8 cellular contexts compared by ENCODE assay signal in the genomic region with DNA sequence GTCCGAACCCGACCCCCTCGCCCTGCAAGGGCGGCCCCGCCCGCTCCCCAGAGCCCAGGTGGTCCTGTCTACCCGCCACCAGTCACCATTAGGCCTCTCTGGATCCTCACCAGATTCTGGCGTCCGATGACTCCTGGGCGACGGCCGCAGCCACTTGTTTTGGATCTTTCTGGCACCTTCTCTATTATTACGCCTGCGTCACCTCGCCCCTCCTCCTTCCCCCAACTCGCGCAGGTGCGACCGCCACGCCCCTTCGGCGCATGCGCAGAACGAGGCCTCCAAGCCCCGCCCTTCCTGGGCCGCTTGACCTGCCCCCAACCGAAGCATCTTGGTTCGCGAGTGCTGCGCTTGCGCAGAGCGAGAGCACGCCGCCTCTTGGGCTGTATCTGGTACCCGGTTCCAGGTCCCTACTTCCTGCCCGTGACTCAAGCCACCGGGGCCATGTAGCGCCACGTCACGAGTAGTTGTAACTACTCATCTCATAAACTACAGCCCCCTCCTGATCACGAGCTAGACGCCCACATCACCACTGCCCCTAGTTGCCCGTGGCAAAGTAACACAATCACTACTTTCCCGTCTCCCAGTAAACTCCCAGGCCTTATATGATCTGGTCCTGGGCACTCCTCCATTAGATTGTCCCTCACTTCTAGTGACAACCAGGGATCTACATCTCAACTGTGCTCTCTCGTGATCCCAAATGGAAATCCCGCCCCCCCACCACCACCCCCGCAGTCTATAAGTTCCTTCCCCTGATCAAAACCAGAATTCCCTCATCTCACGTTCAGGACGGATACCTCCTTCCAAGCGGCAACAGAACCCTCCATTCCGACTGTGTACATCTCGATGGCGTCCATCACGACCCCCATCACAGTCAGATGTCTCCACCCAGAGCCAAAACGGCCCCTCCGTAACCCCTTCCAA. TPM values are rescaled to one million over a fixed set of nuclear protein-coding genes. Genes with fewer than 3 reads are reported as not detected.
DNase-seq lines count a peak whose midpoint lies in the region; ATAC-seq, FAIRE-seq and TF ChIP-seq lines count a peak whose summit lies in the region.

Gene DEDD2 (minus strand): TSS at position 156 of the 921 bp plus-strand sequence. CDS start 670 bp downstream, outside the sequence.

- H3K9me3 ChIP-seq in OCI-LY7 (ENCODE audit: low read length) (no peaks in the 10 kb centered on the region), endothelial cell of umbilical vein (replicated peaks; ENCODE audit: control insufficient read depth, insufficient read depth, low read length) (no peaks in the 10 kb centered on the region), mononuclear cell (ENCODE audit: low read depth, low read length) (no peaks in the 10 kb centered on the region)

- DNase-seq in Calu3 (peak; percentile 100), HuH-7.5 (ENCODE audit: low spot score) (peak; percentile 97), OCI-LY7 (ENCODE audit: low spot score) (peak; percentile 98), activated T-cell treated with anti-CD3 and anti-CD28 coated beads for 1 hour (ENCODE audit: low read depth) (peak; percentile 100), endothelial cell of umbilical vein (ENCODE audit: low read depth, low spot score) (peak; percentile 96)
- peak; percentile 99 to 100 for DNase-seq in stimulated activated CD8-positive, alpha-beta memory T cell treated with anti-CD3 and anti-CD28 coated beads, Interleukin-4, amount 100 ng/mL, for 1 hour (ENCODE audit: low read depth in 2 of 2, low spot score in 1 of 2)

- no peaks in the 10 kb centered on the region for H3K9me3 Mint-ChIP-seq in Calu3 (ENCODE audit: low read depth, unreplicated experiment)

- H3K4me3 Mint-ChIP-seq in Calu3 (ENCODE audit: low read depth, unreplicated experiment): peak within 1 kb of the TSS; percentile 90

- H3K4me3 ChIP-seq in OCI-LY7 (ENCODE audit: low read depth, low read length, poor library complexity, severe bottlenecking) (peak within 1 kb of the TSS; percentile 85), endothelial cell of umbilical vein (replicated peaks in 1 of 3; ENCODE audit: insufficient read depth in 1 of 3, low read depth in 1 of 3, low read length in 3 of 3) (peak within 1 kb of the TSS; percentile 64 to 81 (median 71)), mononuclear cell (ENCODE audit: low read length) (peak within 1 kb of the TSS; percentile 99)

- peaks cover 47% of the 10 kb centered on the region for H3K4me1 Mint-ChIP-seq in Calu3 (ENCODE audit: low read depth, unreplicated experiment)

- no peaks in the 10 kb centered on the region for H3K9me1 ChIP-seq in endothelial cell of umbilical vein (replicated peaks; ENCODE audit: control insufficient read depth, extremely low read depth, insufficient read depth, low read length)

- H3K79me2 ChIP-seq in OCI-LY7 (ENCODE audit: insufficient read depth, low read depth, low read length): peaks cover 60% of the 10 kb centered on the region
- H3K79me2 ChIP-seq in endothelial cell of umbilical vein (ENCODE audit: control insufficient read depth, insufficient read depth, low read length): peaks cover 39% of the 10 kb centered on the region

- POLR2A ChIA-PET in OCI-LY7 (lab: Charles Lee): interaction anchor here (0.5 kb wide), 1 partner anchor 17 kb away, joined by 3 read pairs; no protein-coding TSS in a partner anchor
- POLR2A ChIA-PET in endothelial cell of umbilical vein (lab: Charles Lee): no interaction called here

- H3K9me2 ChIP-seq in OCI-LY7 (ENCODE audit: insufficient read depth, low read length): no peaks in the 10 kb centered on the region

- peak within 1 kb of the TSS; percentile 80 for H3K9ac ChIP-seq in endothelial cell of umbilical vein (replicated peaks; ENCODE audit: extremely low read depth, insufficient read depth, low read length)

- BruUV-seq in Calu3 (replicated peaks; lab: Mats Ljungman, UMichigan) (no TSS peak), OCI-LY7 (replicated peaks; lab: Mats Ljungman, UMichigan) (no TSS peak), endothelial cell of umbilical vein (replicated peaks; lab: Mats Ljungman, UMichigan) (TSS peak; percentile 55)

- H3K27ac Mint-ChIP-seq in Calu3 (ENCODE audit: unreplicated experiment): peak within 1 kb of the TSS; percentile 93

- peaks cover 10% of the 10 kb centered on the region; the same call in 1 of the 2 replicates for H4K20me1 ChIP-seq in OCI-LY7 (ENCODE audit: insufficient read depth, low read length)
- no peaks in the 10 kb centered on the region for H4K20me1 ChIP-seq in endothelial cell of umbilical vein (replicated peaks; ENCODE audit: control insufficient read depth, extremely low read depth, insufficient read depth, low read length)

- H3K27me3 ChIP-seq in endothelial cell of umbilical vein (ENCODE audit: control insufficient read depth in 2 of 2, insufficient read depth in 2 of 2, low read length in 2 of 2) (no peaks in the 10 kb centered on the region), mononuclear cell (ENCODE audit: insufficient read depth, low read length) (no peaks in the 10 kb centered on the region)

- intact Hi-C loops in Calu3 (cut with micrococcal nuclease; ENCODE audit: unreplicated experiment): no loop called here
- intact Hi-C loops in OCI-LY7 (cut with micrococcal nuclease; ENCODE audit: unreplicated experiment): no loop called here
- intact Hi-C loops in endothelial cell of umbilical vein (cut with micrococcal nuclease): loop anchor here (1.0 to 2.0 kb wide), 3 partner anchors 63 to 108 kb away; partner anchors contain the start of genes MEGF8, PAFAH1B3 and PRR19

- H3K36me3 Mint-ChIP-seq in Calu3 (ENCODE audit: insufficient read depth, unreplicated experiment): peaks cover 73% of the 10 kb centered on the region

- dilution Hi-C loops in endothelial cell of umbilical vein (cut with MboI; ENCODE audit: extremely low pct_ligation_motif_present, low sequenced_read_pairs): no loop called here

- TF ChIP-seq CTCF in Calu3 (IDR thresholded peaks at IDR 0.05; ENCODE audit: unreplicated experiment): no peak
- no peak; the same call in 1 of the 2 replicates for TF ChIP-seq CTCF in OCI-LY7 (conservative IDR thresholded peaks at IDR 0.05; ENCODE audit: low read length)
- TF ChIP-seq CTCF in endothelial cell of umbilical vein (IDR thresholded peaks at IDR 0.05; ENCODE audit: extremely low read depth in 1 of 2, insufficient read depth in 1 of 2, low read depth in 1 of 2, low read length in 2 of 2): no peak

- CTCF ChIA-PET in Calu3 (lab: Charles Lee) (interaction anchor here (0.6 to 0.7 kb wide), 2 partner anchors 10 to 41 kb away, joined by 3 to 6 read pairs; no protein-coding TSS in a partner anchor), OCI-LY7 (lab: Charles Lee; ENCODE audit: unreplicated experiment) (no interaction called here), endothelial cell of umbilical vein (lab: Charles Lee) (interaction anchor here (0.8 to 2.0 kb wide), 5 partner anchors 12 to 104 kb away, joined by 3 to 9 read pairs (median 3); no protein-coding TSS in a partner anchor)

- H3K27me3 Mint-ChIP-seq in Calu3 (ENCODE audit: unreplicated experiment): no peaks in the 10 kb centered on the region

- H2AFZ ChIP-seq in OCI-LY7 (ENCODE audit: low read length) (peak within 1 kb of the TSS; percentile 53; the same call in 1 of the 2 replicates), endothelial cell of umbilical vein (ENCODE audit: low read depth, low read length) (peak within 1 kb of the TSS; percentile 89)

- peak within 1 kb of the TSS; percentile 91 for H3K4me2 ChIP-seq in OCI-LY7 (ENCODE audit: low read length)
- peak within 1 kb of the TSS; percentile 51 for H3K4me2 ChIP-seq in endothelial cell of umbilical vein (ENCODE audit: insufficient read depth, low read length)

- ATAC-seq in GM21526 (IDR thresholded peaks at IDR 0.05; ENCODE audit: low FRiP score, unreplicated experiment): peak; percentile 61

- TF ChIP-seq POLR2A in endothelial cell of umbilical vein (IDR thresholded peaks at IDR 0.05; ENCODE audit: low read depth, low read length): peak; percentile 71

- H3K4me1 ChIP-seq in OCI-LY7 (ENCODE audit: insufficient read depth, low read length, poor library complexity, severe bottlenecking) (peaks cover 42% of the 10 kb centered on the region), endothelial cell of umbilical vein (ENCODE audit: control insufficient read depth, extremely low read depth, insufficient read depth, low read length) (peaks cover 24% of the 10 kb centered on the region), mononuclear cell (ENCODE audit: insufficient read depth, low read length) (peaks cover 75% of the 10 kb centered on the region)

- FAIRE-seq in endothelial cell of umbilical vein (lab: Jason Lieb, UNC): peak; percentile 98

- H3K36me3 ChIP-seq in OCI-LY7 (ENCODE audit: insufficient read depth, low read length) (peaks cover 36% of the 10 kb centered on the region), endothelial cell of umbilical vein (ENCODE audit: control insufficient read depth in 2 of 2, extremely low read depth in 1 of 2, insufficient read depth in 2 of 2, low read length in 2 of 2) (peaks cover 0 to 5% of the 10 kb centered on the region in 2 experiments)

- peak within 1 kb of the TSS; percentile 68 for H3K27ac ChIP-seq in OCI-LY7 (ENCODE audit: low read depth, low read length, poor library complexity, severe bottlenecking)
- peak within 1 kb of the TSS; percentile 90 for H3K27ac ChIP-seq in endothelial cell of umbilical vein (ENCODE audit: insufficient read depth, low read depth, low read length)

TF ChIP-seq in endothelial cell of umbilical vein, 7 proteins besides CTCF, POLR2A, EP300 and RAD21 (continues in another document):
- TF ChIP-seq EZH2 (IDR thresholded peaks at IDR 0.05; ENCODE audit: borderline replicate concordance, low read depth, low read length, severe bottlenecking) (no peak), GATA2 (IDR thresholded peaks at IDR 0.05; ENCODE audit: insufficient read depth, insufficient read length, low read depth, low read length) (no peak), MAX (IDR thresholded peaks at IDR 0.05; ENCODE audit: insufficient read depth, insufficient read length) (peak; percentile 34), FOS (IDR thresholded peaks at IDR 0.05; ENCODE audit: borderline replicate concordance, insufficient read depth, low read length) (no peak), POLR2AphosphoS5 (IDR thresholded peaks at IDR 0.05; ENCODE audit: insufficient read depth, low read depth, low read length) (no peak)

RNA-seq across cellular contexts. Expression of gene DEDD2, which starts in this region (rescaled TPM):
- total RNA-seq in Calu3 (2022): 67.5 and 78.3 TPM in 2 replicates
- 29.6 and 41.9 TPM in 2 replicates for total RNA-seq in OCI-LY7 (2014; rRNA removed; shearing (Covaris generic))
- total RNA-seq in OCI-LY7 (2022): 15.5 and 18.6 TPM in 2 replicates
- 19.3 and 19.5 TPM in 2 replicates for total RNA-seq in endothelial cell of umbilical vein
- polyA plus RNA-seq in endothelial cell of umbilical vein: 34.8 and 38.5 TPM in 2 replicates
- 18.5 and 24.2 TPM in 2 replicates for polyA plus RNA-seq in endothelial cell of umbilical vein (2011; cell fraction: cytosol; rRNA removed)
- 12.7 and 16.1 TPM in 2 replicates for polyA plus RNA-seq in endothelial cell of umbilical vein (2011; cell fraction: nucleus; rRNA removed)
- polyA plus RNA-seq in endothelial cell of umbilical vein (2012): 14.2 and 19.6 TPM in 2 replicates
- 12.6 and 12.8 TPM in 2 replicates for polyA minus RNA-seq in endothelial cell of umbilical vein
- polyA minus RNA-seq in endothelial cell of umbilical vein (2011; cell fraction: cytosol; rRNA and poly(A)+ RNA removed): 5.8 TPM
- 3.5 and 6.1 TPM in 2 replicates for polyA minus RNA-seq in endothelial cell of umbilical vein (2011; cell fraction: nucleus; rRNA and poly(A)+ RNA removed)
- 128 TPM for total RNA-seq in mononuclear cell

Comparison
In these comparisons a context has a peak if more than half of its experiments do, and no peak if none do; other contexts are left out.
1. Peak in every context shown above with its lines: DNase-seq, ATAC-seq, H3K4me3 ChIP-seq and H3K27ac ChIP-seq.